In genomic region chr3:179324270-179324754, GRCh38 we compare ENCODE assay signal across 8 cellular contexts. TPM values are rescaled to one million over a fixed set of nuclear protein-coding genes. Genes with fewer than 3 reads are reported as not detected.
DNase-seq lines count a peak whose midpoint lies in the region; ATAC-seq, FAIRE-seq and TF ChIP-seq lines count a peak whose summit lies in the region.

No MANE protein-coding gene starts in this region.

- TF ChIP-seq POLR2A in H54 (IDR thresholded peaks at IDR 0.05; ENCODE audit: low read depth, low read length) (no peak), esophagus squamous epithelium (IDR thresholded peaks at IDR 0.05) (no peak)

- FAIRE-seq in H54 (lab: Jason Lieb, UNC): peak; percentile 89

- H3K9me3 ChIP-seq in BLaER1 treated with 17β-estradiol and CSF1 and Interleukin-3, amounts not matched to agents 10 nM and 100 nM (replicated peaks in 1 of 11): no peaks in the 10 kb centered on the region
- no peaks in the 10 kb centered on the region for H3K9me3 ChIP-seq in SU-DHL-6 (ENCODE audit: insufficient read depth, low read length)
- H3K9me3 ChIP-seq in esophagus squamous epithelium: no peaks in the 10 kb centered on the region

- TF ChIP-seq CTCF in SU-DHL-6 (IDR thresholded peaks at IDR 0.05; ENCODE audit: insufficient read depth, low read length, poor library complexity, severe bottlenecking) (no peak), esophagus squamous epithelium (IDR thresholded peaks at IDR 0.05) (no peak), progenitor cell of endocrine pancreas (IDR thresholded peaks at IDR 0.05; ENCODE audit: unreplicated experiment) (no peak)

- H4K20me1 ChIP-seq in BLaER1 treated with 17β-estradiol and CSF1 and Interleukin-3, amounts not matched to agents 10 nM and 100 nM: peaks cover 0 to 48% (median 28%) of the 10 kb centered on the region in 11 experiments; a peak in 15 of 22 replicates
- H4K20me1 ChIP-seq in SU-DHL-6 (ENCODE audit: low read depth, low read length): peaks cover 12% of the 10 kb centered on the region

- H2AFZ ChIP-seq in SU-DHL-6 (ENCODE audit: low read depth, low read length, severe bottlenecking): no peak overlapping the region

- H3K9ac ChIP-seq in BLaER1 treated with 17β-estradiol and CSF1 and Interleukin-3, amounts not matched to agents 10 nM and 100 nM: peak overlapping the region; percentile 91 to 99 (median 96)
- H3K9ac ChIP-seq in SU-DHL-6 (ENCODE audit: low read length): peak overlapping the region; percentile 91

- peaks cover 15% of the 10 kb centered on the region for H3K4me1 Mint-ChIP-seq in progenitor cell of endocrine pancreas (ENCODE audit: low read depth)

- peak overlapping the region; percentile 94 for H3K27ac Mint-ChIP-seq in progenitor cell of endocrine pancreas

- H3K4me3 Mint-ChIP-seq in progenitor cell of endocrine pancreas (ENCODE audit: low read depth): peak overlapping the region; percentile 84

- ATAC-seq in HG03045 (IDR thresholded peaks at IDR 0.05; ENCODE audit: unreplicated experiment) (no peak), GM21723 (IDR thresholded peaks at IDR 0.05; ENCODE audit: unreplicated experiment) (no peak)

- H3K27me3 Mint-ChIP-seq in progenitor cell of endocrine pancreas: peaks cover 9% of the 10 kb centered on the region

- H3K4me2 ChIP-seq in BLaER1 treated with 17β-estradiol and CSF1 and Interleukin-3, amounts not matched to agents 10 nM and 100 nM: peak overlapping the region; percentile 80 to 92 (median 84)
- peak overlapping the region; percentile 92 for H3K4me2 ChIP-seq in SU-DHL-6 (ENCODE audit: low read depth, low read length, poor library complexity, severe bottlenecking)

- H3K27ac ChIP-seq in BLaER1 treated with 17β-estradiol and CSF1 and Interleukin-3, amounts not matched to agents 10 nM and 100 nM: peak overlapping the region; percentile 88 to 98 (median 96); a peak in 19 of 22 replicates
- H3K27ac ChIP-seq in SU-DHL-6 (ENCODE audit: low read depth, low read length): peak overlapping the region; percentile 75
- peak overlapping the region; percentile 23 to 97 (median 94) for H3K27ac ChIP-seq in esophagus squamous epithelium

- H3K79me2 ChIP-seq in SU-DHL-6 (ENCODE audit: insufficient read depth, low read length): peaks cover 57% of the 10 kb centered on the region

- 1 to 3% methylated on average over 8 of the region's 8 CpGs for WGBS in esophagus squamous epithelium, 2 donors

- no peaks in the 10 kb centered on the region for H3K9me2 ChIP-seq in SU-DHL-6 (replicated peaks; ENCODE audit: insufficient read depth, low read length)

- intact Hi-C loops in esophagus squamous epithelium (cut with DNase I): no loop called here

- H3K27me3 ChIP-seq in BLaER1 treated with 17β-estradiol and CSF1 and Interleukin-3, amounts not matched to agents 10 nM and 100 nM: no peaks in the 10 kb centered on the region
- H3K27me3 ChIP-seq in SU-DHL-6 (ENCODE audit: low read length) (no peaks in the 10 kb centered on the region), esophagus squamous epithelium (no peaks in the 10 kb centered on the region)

- H3K4me3 ChIP-seq in BLaER1 treated with 17β-estradiol and CSF1 and Interleukin-3, amounts not matched to agents 10 nM and 100 nM: peak overlapping the region; percentile 76 to 96 (median 90)
- H3K4me3 ChIP-seq in SU-DHL-6 (ENCODE audit: insufficient read depth, low read length, poor library complexity, severe bottlenecking) (peak overlapping the region; percentile 79), esophagus squamous epithelium (peak overlapping the region; percentile 76 to 91 (median 84))

- no peaks in the 10 kb centered on the region for H3K9me3 Mint-ChIP-seq in progenitor cell of endocrine pancreas (ENCODE audit: low read depth)

- H3K4me1 ChIP-seq in BLaER1 treated with 17β-estradiol and CSF1 and Interleukin-3, amounts not matched to agents 10 nM and 100 nM: peaks cover 27 to 35% (median 31%) of the 10 kb centered on the region in 10 experiments
- H3K4me1 ChIP-seq in esophagus squamous epithelium: peaks cover 10 to 45% (median 13%) of the 10 kb centered on the region in 3 donors

- H3F3A ChIP-seq in SU-DHL-6 (ENCODE audit: insufficient read depth): peaks cover 14% of the 10 kb centered on the region

- peaks cover 8% of the 10 kb centered on the region for H3K36me3 Mint-ChIP-seq in progenitor cell of endocrine pancreas (ENCODE audit: insufficient read depth)

- H3K36me3 ChIP-seq in BLaER1 treated with 17β-estradiol and CSF1 and Interleukin-3, amounts not matched to agents 10 nM and 100 nM: peaks cover 18 to 45% (median 40%) of the 10 kb centered on the region in 11 experiments
- peaks cover 20% of the 10 kb centered on the region for H3K36me3 ChIP-seq in SU-DHL-6 (ENCODE audit: low read length)
- peaks cover 0 to 35% (median 8%) of the 10 kb centered on the region in 3 donors for H3K36me3 ChIP-seq in esophagus squamous epithelium

- DNase-seq in H54 (ENCODE audit: insufficient read length, low spot score) (no peak), esophagus squamous epithelium (lab: John Stamatoyannopoulos, UW) (no peak), progenitor cell of endocrine pancreas (ENCODE audit: low spot score, unreplicated experiment) (no peak), DMS53 (lab: John Stamatoyannopoulos, UW) (no peak)

RNA-seq across cellular contexts. Expression of gene ZNF639, which starts 1.5 kb away (rescaled TPM):
- total RNA-seq in esophagus squamous epithelium (10 to 100 TPM; 10.0 to 43.6 (median 33.9) TPM), progenitor cell of endocrine pancreas (43.1 and 43.2 TPM in 2 replicates)

RNA-seq across cellular contexts. Expression of gene MFN1, which starts 23.2 kb away (rescaled TPM):
- total RNA-seq in esophagus squamous epithelium: 10 to 100 TPM; 25.2 to 55.3 (median 38.2) TPM
- total RNA-seq in progenitor cell of endocrine pancreas: 61.1 and 64.8 TPM in 2 replicates
